In the genomic region with DNA sequence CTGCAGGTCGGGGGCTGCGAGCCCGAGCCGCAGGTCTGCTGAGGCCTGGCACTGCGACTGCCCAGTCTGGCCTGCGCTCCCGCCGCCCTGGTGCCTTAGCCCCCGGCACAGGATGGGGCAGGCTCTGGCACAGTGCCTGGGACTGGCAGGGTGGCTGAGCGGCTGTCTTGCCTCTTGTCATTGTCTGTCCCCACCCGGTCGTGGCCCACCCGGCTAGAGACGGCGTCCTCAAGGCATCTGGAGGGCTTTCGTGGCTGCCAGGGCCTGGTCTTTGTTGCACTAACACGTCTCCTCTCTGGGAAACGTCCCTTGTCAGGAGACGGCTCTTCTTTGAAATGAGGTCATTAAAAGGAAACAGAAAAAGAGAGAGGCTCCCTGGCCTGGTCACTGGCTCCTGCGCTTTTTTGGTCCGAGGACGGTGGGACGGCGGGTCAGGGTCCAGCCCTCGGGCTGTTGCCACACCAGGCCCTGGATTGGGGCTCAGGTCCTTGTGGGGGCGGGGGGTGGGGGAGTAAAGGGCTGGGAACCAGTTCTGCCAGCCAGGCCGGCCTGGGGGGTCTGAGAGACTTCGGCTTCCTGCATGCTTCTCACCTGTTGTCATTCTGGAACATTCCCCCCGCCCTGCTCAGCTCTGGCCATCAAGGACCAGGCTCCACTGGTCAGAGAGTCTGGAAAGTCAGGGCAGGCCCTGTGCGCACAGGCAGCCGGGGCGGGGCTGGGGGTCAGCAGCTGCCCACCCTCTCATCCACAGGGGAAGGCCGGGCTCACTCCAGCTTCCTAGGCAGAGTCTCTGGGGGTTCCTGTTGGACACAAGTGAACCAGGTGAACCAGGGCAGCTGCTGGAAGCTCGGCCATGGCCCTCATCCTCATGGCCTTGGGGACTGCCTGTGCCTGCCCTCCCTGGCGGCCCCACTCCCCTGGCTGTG, we compare ENCODE assay signal across 18 cellular contexts. TPM values are rescaled to one million over a fixed set of nuclear protein-coding genes. Genes with fewer than 3 reads are reported as not detected.
"Had no signal": no experiment of that assay in that cellular context is flagged by ENCODE, and none has a peak within 500 bp of the region (broad histone marks: within the 10 kb centered on the region; RNA-seq: fewer than 3 reads in every experiment).

No MANE protein-coding gene starts in this region.

- H3K9me3 ChIP-seq: body of pancreas, esophagus squamous epithelium, stomach, thoracic aorta had no signal

- H3K4me3 ChIP-seq: body of pancreas, esophagus squamous epithelium, stomach, thoracic aorta had no signal

- DNase-seq: activated CD4-positive, alpha-beta memory T cell treated with anti-CD3 and anti-CD28 coated beads for 36 hours; activated CD4-positive, alpha-beta T cell treated with anti-CD3 and anti-CD28 coated beads for 1 hour; activated effector memory CD4-positive, alpha-beta T cell treated with anti-CD3 and anti-CD28 coated beads, Interleukin-2, amount 50 U/mL, for 16 hours; activated T-cell treated with anti-CD3 and anti-CD28 coated beads, Interleukin-2, amount 50 U/mL, for 4 hours; amniotic stem cell; body of pancreas; cerebellar nuclear complex; esophagus squamous epithelium; foreskin fibroblast; stimulated activated CD4-positive, alpha-beta T cell treated with anti-CD3 and anti-CD28 coated beads, Interleukin-15, amount 100 ng/mL, for 24 hours; stomach; T-helper 2 cell had no signal

- H3K27me3 ChIP-seq: body of pancreas, esophagus squamous epithelium, stomach had no signal

- H3K79me2 ChIP-seq: parathyroid adenoma had no signal

- ATAC-seq: activated naive CD4-positive, alpha-beta T cell treated with anti-CD3 and anti-CD28 coated beads, Interleukin-2, amount 50 U/mL, for 72 hours; activated T-cell treated with anti-CD3 and anti-CD28 coated beads, Interleukin-2, amount 50 U/mL, for 4 hours; body of pancreas; left lobe of liver had no signal

- H3K4me1 ChIP-seq: body of pancreas, esophagus squamous epithelium, parathyroid adenoma, stomach had no signal

- H3K9ac ChIP-seq: parathyroid adenoma had no signal

- H3K27ac ChIP-seq: body of pancreas, esophagus squamous epithelium, parathyroid adenoma, thoracic aorta had no signal

RNA-seq across cellular contexts. Expression of gene ZNF556, which starts 53.6 kb away (rescaled TPM):
- total RNA-seq: activated CD4-positive, alpha-beta memory T cell treated with anti-CD3 and anti-CD28 coated beads for 36 hours; activated T-cell treated with anti-CD3 and anti-CD28 coated beads, Interleukin-2, amount 50 U/mL, for 4 hours; body of pancreas; dermis microvascular lymphatic vessel endothelial cell; left lobe of liver; mesenteric fat pad had no signal
